ENCODE assay signal across 2 cellular contexts in the genomic region with DNA sequence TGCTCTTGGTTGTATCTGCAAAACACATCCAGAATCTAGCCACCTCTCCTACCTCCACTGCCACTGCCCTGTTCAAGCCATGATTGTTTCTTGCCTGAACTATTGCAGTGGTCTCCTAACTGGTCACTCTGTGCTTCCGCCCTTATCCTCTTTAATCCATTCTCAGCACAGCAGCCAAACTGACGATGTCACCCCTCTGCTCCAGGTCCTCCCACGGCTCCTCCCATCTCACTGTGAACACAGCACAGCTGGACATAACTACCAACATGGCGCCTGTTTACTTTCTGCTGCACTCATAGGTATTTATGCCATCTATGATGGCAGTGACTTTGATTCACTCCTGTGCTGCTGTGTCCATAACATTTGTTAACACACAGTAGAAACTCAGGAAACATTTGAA.
A peak's percentile ranks its signal among the peaks of the same experiment; 100 is the strongest.
TF ChIP-seq lines count a peak whose summit lies in the region.

No MANE protein-coding gene starts in this region.

TF ChIP-seq in H1, 55 proteins besides CTCF, POLR2A, EP300 and RAD21:
- TF ChIP-seq HDAC6 (IDR thresholded peaks at IDR 0.05; ENCODE audit: low read depth, low read length) (no peak), YY1 (IDR thresholded peaks at IDR 0.05; ENCODE audit: low read depth, low read length) (0 out of 2 replicates have a peak, but pooled peaks have one; percentile 15), CHD1 (IDR thresholded peaks at IDR 0.05; ENCODE audit: low read depth, low read length) (no peak)

TF ChIP-seq in HEK293T, 16 proteins besides CTCF, POLR2A, EP300 and RAD21:
- TF ChIP-seq FOXK2 (IDR thresholded peaks at IDR 0.05), result no peak
- no peak for TF ChIP-seq SP1 (IDR thresholded peaks at IDR 0.05)
- TF ChIP-seq CTBP1 (IDR thresholded peaks at IDR 0.05; ENCODE audit: borderline replicate concordance), result no peak
- no peak for TF ChIP-seq HDGF (IDR thresholded peaks at IDR 0.05; ENCODE audit: borderline replicate concordance)
- TF ChIP-seq TARDBP (IDR thresholded peaks at IDR 0.05), result no peak
- TF ChIP-seq ELF4 (IDR thresholded peaks at IDR 0.05), result no peak
- no peak for TF ChIP-seq LEF1 (IDR thresholded peaks at IDR 0.05; ENCODE audit: borderline replicate concordance)
- TF ChIP-seq BHLHE40 (IDR thresholded peaks at IDR 0.05; ENCODE audit: borderline replicate concordance), result no peak
- no peak for TF ChIP-seq ZNF384 (IDR thresholded peaks at IDR 0.05)
- TF ChIP-seq NFRKB (IDR thresholded peaks at IDR 0.05), result no peak
- TF ChIP-seq L3MBTL2 (conservative IDR thresholded peaks at IDR 0.05), result no peak
